Comparison of ENCODE assay signal across 19 cellular contexts in the genomic region with DNA sequence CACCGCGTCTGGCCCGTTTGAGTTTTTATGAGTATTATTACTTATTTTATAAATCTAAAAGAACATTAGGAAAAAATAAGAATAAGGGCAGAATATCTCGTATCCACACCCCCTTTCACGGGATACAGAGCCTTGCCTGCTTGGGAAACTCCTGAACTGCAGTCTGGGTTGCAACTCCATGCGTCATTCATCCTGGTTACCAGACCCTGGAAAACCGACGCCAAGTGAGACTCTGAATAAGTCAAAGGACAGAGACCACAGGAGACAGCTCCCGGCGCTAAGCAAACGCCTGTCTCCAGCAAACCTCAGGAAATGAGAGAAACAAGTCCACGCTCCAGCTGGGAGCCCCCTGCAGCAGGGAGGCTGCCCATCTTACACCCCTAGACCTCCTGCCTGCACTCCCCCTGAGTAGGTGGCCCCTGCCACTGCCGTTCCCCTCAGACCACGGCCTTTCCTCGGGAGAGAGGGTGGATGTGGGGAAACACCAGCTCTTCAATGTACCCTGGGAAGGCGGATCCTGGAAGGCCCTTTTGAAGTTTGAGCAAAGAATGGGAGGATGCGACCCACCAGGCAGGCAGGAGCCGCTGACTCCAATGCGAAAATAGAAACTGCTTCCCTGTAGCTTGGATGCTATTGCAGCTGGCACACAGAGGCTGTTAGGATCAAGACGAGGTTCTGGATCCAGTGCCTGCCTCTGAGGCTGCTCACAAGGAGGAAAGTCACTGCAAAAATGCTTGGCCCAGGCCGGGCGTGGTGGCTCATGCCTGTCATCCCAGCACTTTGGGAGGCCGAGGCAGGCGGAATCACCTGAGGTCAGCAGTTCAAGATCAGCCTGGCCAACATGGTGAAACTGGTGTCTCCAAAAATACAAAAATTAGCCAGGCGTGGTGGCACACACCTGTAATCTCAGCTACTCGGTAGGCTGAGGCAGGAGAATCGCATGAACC. TPM values are rescaled to one million over a fixed set of nuclear protein-coding genes. Genes with fewer than 3 reads are reported as not detected.
DNase-seq lines count a peak whose midpoint lies in the region; ATAC-seq and TF ChIP-seq lines count a peak whose summit lies in the region.
"Had no signal": no experiment of that assay in that cellular context is flagged by ENCODE, and none has a peak within 500 bp of the region (broad histone marks: within the 10 kb centered on the region; RNA-seq: fewer than 3 reads in every experiment).

No MANE protein-coding gene starts in this region.

- intact Hi-C loops in Right ventricle myocardium inferior (cut with DNase I) = loop anchor here (2.0 kb wide), 1 partner anchor 22 kb away; no protein-coding TSS in a partner anchor
- intact Hi-C loops in right cardiac atrium (cut with DNase I) = no loop called here

- H3K4me3 ChIP-seq in right cardiac atrium (ENCODE audit: low read length) (no peak overlapping the region), cardiac fibroblast (replicated peaks in 1 of 2; ENCODE audit: low read depth in 2 of 2, low read length in 2 of 2) (no peak overlapping the region)
- H3K4me3 ChIP-seq: stomach had no signal

- H3K27me3 ChIP-seq in right cardiac atrium (ENCODE audit: control insufficient read depth, insufficient read depth) = no peaks in the 10 kb centered on the region
- H3K27me3 ChIP-seq: stomach had no signal

- DNase-seq in Right ventricle myocardium inferior (ENCODE audit: missing footprints) (peak; percentile 58), right cardiac atrium (no peak), cardiac fibroblast (ENCODE audit: low read depth in 2 of 2) (peak; percentile 42 to 67), kidney tubule cell (ENCODE audit: low spot score) (peak; percentile 13), NCI-H345 (lab: John Stamatoyannopoulos, UW) (no peak), cerebellar cortex (ENCODE audit: low spot score) (no peak), T-helper 1 cell (no peak), globus pallidus (ENCODE audit: low spot score) (no peak)
- DNase-seq: 8988T; activated B cell treated with CpG ODN at 0.5 μM for 24 hours; activated gamma-delta T cell; CD8-positive, alpha-beta T cell; effector memory CD8-positive, alpha-beta T cell; GF-D8; immature natural killer cell; NCI-H2029; NCI-H524; OCI-M1 had no signal

- no peak overlapping the region for H3K27ac ChIP-seq in right cardiac atrium (ENCODE audit: low read length)

- peaks cover 3% of the 10 kb centered on the region for H3K4me1 ChIP-seq in right cardiac atrium (ENCODE audit: control insufficient read depth, insufficient read depth, low read length)

- no peaks in the 10 kb centered on the region for H3K9me3 ChIP-seq in right cardiac atrium (ENCODE audit: control insufficient read depth, low read length)
- H3K9me3 ChIP-seq: stomach had no signal

- ATAC-seq in Right ventricle myocardium inferior = no peak
- no peak for ATAC-seq in right cardiac atrium
- ATAC-seq: CD8-positive, alpha-beta T cell; effector memory CD8-positive, alpha-beta T cell had no signal

- TF ChIP-seq CTCF in cardiac fibroblast (IDR thresholded peaks at IDR 0.05; ENCODE audit: low read depth, low read length) = no peak

- 76% methylated on average over 27 of the region's 27 CpGs for WGBS in right cardiac atrium

RNA-seq across cellular contexts. Expression of gene GPR157, which starts 37.7 kb away (rescaled TPM):
- total RNA-seq in Right ventricle myocardium inferior (49.0 TPM), right cardiac atrium (10 to 100 TPM; 23.3 to 28.7 (median 25.9) TPM)
- 7.3 TPM for polyA plus RNA-seq in right cardiac atrium

Comparison
In these comparisons a context has a peak if more than half of its experiments do, and no peak if none do; other contexts are left out.
1. DNase-seq: peak in Right ventricle myocardium inferior (single experiment), cardiac fibroblast (2 of 2) and kidney tubule cell (single experiment); none in right cardiac atrium (0 of 3), NCI-H345 (single experiment), cerebellar cortex (single experiment), T-helper 1 cell (0 of 5) and globus pallidus (single experiment).